In genomic region chr12:9109213-9109522, GRCh38 we compare ENCODE assay signal across 36 cellular contexts. TPM values are rescaled to one million over a fixed set of nuclear protein-coding genes. Genes with fewer than 3 reads are reported as not detected.
"Had no signal": no experiment of that assay in that cellular context is flagged by ENCODE, and none has a peak within 500 bp of the region (broad histone marks: within the 10 kb centered on the region; RNA-seq: fewer than 3 reads in every experiment).

No MANE protein-coding gene starts in this region.

- H3K4me3 ChIP-seq: MG63 had no signal

- H3K27ac ChIP-seq: KMS-11 had no signal

- H3K9ac ChIP-seq: KMS-11 had no signal

- H3K4me2 ChIP-seq: KMS-11 had no signal

- H3K9me3 ChIP-seq: MG63 had no signal

- DNase-seq: Karpas-422, Kasumi-1, MG63, MM.1S, MV-4-11, NCI-H1048, NCI-H1092, NCI-H1092 treated with DMSO at 0.1 percent for 48 hours, NCI-H1105, NCI-H1105 treated with DMSO at 0.1 percent for 48 hours, NCI-H1417, NCI-H1417 treated with DMSO at 0.1 percent for 48 hours, NCI-H1436, NCI-H1436 treated with DMSO at 0.1 percent for 48 hours, NCI-H146, NCI-H1694, NCI-H1694 treated with DMSO at 0.1 percent for 48 hours, NCI-H187, NCI-H187 treated with DMSO at 0.1 percent for 48 hours, NCI-H1930, NCI-H2029, NCI-H2029 treated with DMSO at 0.1 percent for 48 hours, NCI-H2081, NCI-H2081 treated with DMSO at 0.1 percent for 48 hours, NCI-H2107, NCI-H2171, NCI-H2171 treated with DMSO at 0.1 percent for 48 hours, NCI-H2227 treated with DMSO at 0.1 percent for 48 hours, NCI-H226, NCI-H345, NCI-H446, NCI-H446 treated with DMSO at 0.1 percent for 48 hours, NCI-H510A had no signal

- H3K27me3 ChIP-seq: MG63 had no signal

- H3K36me3 ChIP-seq: MG63 had no signal

RNA-seq across cellular contexts. Expression of gene A2M, which starts 6.6 kb away (rescaled TPM):
- total RNA-seq: MCF 10A, NCI-H460 had no signal
